9 cellular contexts compared by ENCODE assay signal in the genomic region with DNA sequence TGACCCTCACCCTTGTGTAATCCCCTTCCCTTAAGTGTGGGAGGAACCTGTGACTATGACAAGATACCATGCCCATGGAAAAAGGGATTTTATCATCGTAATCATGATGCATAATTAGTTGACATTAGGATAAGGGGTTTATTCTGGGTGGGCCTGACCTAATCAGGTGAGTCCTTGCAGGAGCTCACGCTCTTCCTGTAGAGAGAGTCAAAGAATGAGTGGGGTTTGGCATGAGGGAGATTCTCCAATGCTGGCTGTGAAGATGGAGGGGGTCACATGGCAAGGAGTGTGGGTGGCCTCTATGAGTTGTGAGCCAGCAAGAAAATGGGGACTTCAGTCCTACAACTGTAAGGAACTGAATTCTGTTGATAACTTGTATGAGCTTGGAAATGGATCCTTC.
"Had no signal": no experiment of that assay in that cellular context is flagged by ENCODE, and none has a peak within 500 bp of the region (broad histone marks: within the 10 kb centered on the region; RNA-seq: fewer than 3 reads in every experiment).

No MANE protein-coding gene starts in this region.

- H3K4me2 ChIP-seq: KMS-11 had no signal

- ATAC-seq: HCT116 had no signal

- H3K4me1 ChIP-seq: HAP-1 had no signal

- H3K27ac ChIP-seq: GM23248, KMS-11 had no signal

- H3K4me3 ChIP-seq: GM23248, HAP-1 had no signal

- H3K36me3 ChIP-seq: HAP-1 had no signal

- H3K9me3 ChIP-seq: HAP-1 had no signal

- H3K9ac ChIP-seq: GM23248, KMS-11 had no signal

- DNase-seq: GM23248, GOT3, H7, IMR-90, Karpas-422, KBM-7 had no signal
